16 cellular contexts compared by ENCODE assay signal in genomic region chr10:126088144-126088543, GRCh38.
DNase-seq lines count a peak whose midpoint lies in the region; ATAC-seq, FAIRE-seq and TF ChIP-seq lines count a peak whose summit lies in the region.
"Had no signal": no experiment of that assay in that cellular context is flagged by ENCODE, and none has a peak within 500 bp of the region (broad histone marks: within the 10 kb centered on the region; RNA-seq: fewer than 3 reads in every experiment).

No MANE protein-coding gene starts in this region.

- H3K4me1 Mint-ChIP-seq in WTC11 = peaks cover 10% of the 10 kb centered on the region
- H3K4me1 Mint-ChIP-seq: stimulated activated naive CD8-positive, alpha-beta T cell treated with anti-CD3 and anti-CD28 coated beads, Interleukin-15, amount 100 ng/mL, for 72 hours had no signal

- no peak overlapping the region for H3K27ac Mint-ChIP-seq in WTC11
- no peak overlapping the region for H3K27ac Mint-ChIP-seq in activated naive CD4-positive, alpha-beta T cell treated with anti-CD3 and anti-CD28 coated beads, Interleukin-2, amount 50 U/mL, for 72 hours
- H3K27ac Mint-ChIP-seq: activated CD8-positive, alpha-beta T cell treated with anti-CD3 and anti-CD28 coated beads for 36 hours; stimulated activated naive CD8-positive, alpha-beta T cell treated with anti-CD3 and anti-CD28 coated beads, Interleukin-15, amount 100 ng/mL, for 72 hours had no signal

- FAIRE-seq in urothelium cell line (lab: Jason Lieb, UNC) (no peak), GM12892 (lab: Jason Lieb, UNC) (no peak)
- FAIRE-seq: bronchial epithelial cell, G401.6 had no signal

- DNase-seq in AG20443 (ENCODE audit: low spot score) = peak; percentile 20
- DNase-seq in HFF-Myc (ENCODE audit: extremely low read depth, low read depth) = peak; percentile 24
- no peak for DNase-seq in WTC11 (ENCODE audit: low spot score)
- DNase-seq in iPS-NIHi7 (ENCODE audit: extremely low spot score) = peak; percentile 30
- no peak for DNase-seq in activated naive CD4-positive, alpha-beta T cell treated with anti-CD3 and anti-CD28 coated beads, Interleukin-2, amount 50 U/mL, for 72 hours (ENCODE audit: low spot score in 2 of 2)
- DNase-seq in HuH-7.5 (ENCODE audit: low spot score) = no peak
- no peak for DNase-seq in urothelium cell line (ENCODE audit: low spot score)
- no peak for DNase-seq in GM12892 (ENCODE audit: insufficient read length)
- DNase-seq: activated CD8-positive, alpha-beta T cell treated with anti-CD3 and anti-CD28 coated beads for 36 hours; activated gamma-delta T cell treated with Interleukin-2 at 50 U/mL for 16 hours; Kasumi-1; mucosa of descending colon; NCI-H2107; stimulated activated naive CD8-positive, alpha-beta T cell treated with anti-CD3 and anti-CD28 coated beads, Interleukin-15, amount 100 ng/mL, for 72 hours had no signal

- no peaks in the 10 kb centered on the region for H3K36me3 Mint-ChIP-seq in WTC11
- no peaks in the 10 kb centered on the region for H3K36me3 Mint-ChIP-seq in activated naive CD4-positive, alpha-beta T cell treated with anti-CD3 and anti-CD28 coated beads, Interleukin-2, amount 50 U/mL, for 72 hours

- no peaks in the 10 kb centered on the region; the same call in 1 of the 2 replicates for H3K27me3 Mint-ChIP-seq in WTC11 (ENCODE audit: low read depth)
- H3K27me3 Mint-ChIP-seq: activated CD8-positive, alpha-beta T cell treated with anti-CD3 and anti-CD28 coated beads for 36 hours; stimulated activated naive CD8-positive, alpha-beta T cell treated with anti-CD3 and anti-CD28 coated beads, Interleukin-15, amount 100 ng/mL, for 72 hours had no signal

- TF ChIP-seq POLR2A in GM12892 (IDR thresholded peaks at IDR 0.05; ENCODE audit: low read depth, low read length) = no peak

- H3K4me3 Mint-ChIP-seq in WTC11 = no peak overlapping the region
- H3K4me3 Mint-ChIP-seq: activated CD8-positive, alpha-beta T cell treated with anti-CD3 and anti-CD28 coated beads for 36 hours; stimulated activated naive CD8-positive, alpha-beta T cell treated with anti-CD3 and anti-CD28 coated beads, Interleukin-15, amount 100 ng/mL, for 72 hours had no signal

- peak; percentile 69 for ATAC-seq in WTC11
- ATAC-seq in activated naive CD4-positive, alpha-beta T cell treated with anti-CD3 and anti-CD28 coated beads, Interleukin-2, amount 50 U/mL, for 72 hours = no peak
- ATAC-seq: activated CD8-positive, alpha-beta T cell treated with anti-CD3 and anti-CD28 coated beads for 36 hours; mucosa of descending colon; stimulated activated naive CD8-positive, alpha-beta T cell treated with anti-CD3 and anti-CD28 coated beads, Interleukin-15, amount 100 ng/mL, for 72 hours had no signal

- POLR2A ChIA-PET in WTC11 (lab: Charles Lee) = no interaction called here

- H3K9me3 Mint-ChIP-seq in WTC11 = peaks cover 8% of the 10 kb centered on the region
- no peaks in the 10 kb centered on the region for H3K9me3 Mint-ChIP-seq in activated naive CD4-positive, alpha-beta T cell treated with anti-CD3 and anti-CD28 coated beads, Interleukin-2, amount 50 U/mL, for 72 hours
- H3K9me3 Mint-ChIP-seq: activated CD8-positive, alpha-beta T cell treated with anti-CD3 and anti-CD28 coated beads for 36 hours; stimulated activated naive CD8-positive, alpha-beta T cell treated with anti-CD3 and anti-CD28 coated beads, Interleukin-15, amount 100 ng/mL, for 72 hours had no signal

- no peak for TF ChIP-seq CTCF in HFF-Myc (IDR thresholded peaks at IDR 0.05; ENCODE audit: low read depth, low read length, missing control alignments)
- no peak for TF ChIP-seq CTCF in WTC11 (IDR thresholded peaks at IDR 0.05)

- no peak overlapping the region for H3K4me3 ChIP-seq in HFF-Myc (replicated peaks; ENCODE audit: low read depth, low read length)
- H3K4me3 ChIP-seq: mucosa of descending colon had no signal

- CTCF ChIA-PET in WTC11 (lab: Charles Lee) = no interaction called here

TF ChIP-seq in WTC11, 78 proteins besides CTCF, POLR2A, EP300 and RAD21 (continues in another document):
- TF ChIP-seq E2F1 (CRISPR knock-in tag; IDR thresholded peaks at IDR 0.05) (no peak), ZNF671 (CRISPR knock-in tag; IDR thresholded peaks at IDR 0.05) (no peak), HMGXB4 (CRISPR knock-in tag; IDR thresholded peaks at IDR 0.05) (no peak), ZMAT4 (CRISPR knock-in tag; IDR thresholded peaks at IDR 0.05) (no peak), FOXP1 (CRISPR knock-in tag; IDR thresholded peaks at IDR 0.05; ENCODE audit: borderline replicate concordance) (no peak), USF2 (CRISPR knock-in tag; IDR thresholded peaks at IDR 0.05) (no peak), ZNF317 (CRISPR knock-in tag; IDR thresholded peaks at IDR 0.05; ENCODE audit: borderline replicate concordance, low read depth) (no peak), SMAD3 (CRISPR knock-in tag; IDR thresholded peaks at IDR 0.05; ENCODE audit: borderline replicate concordance) (no peak), ZNF416 (CRISPR knock-in tag; IDR thresholded peaks at IDR 0.05) (no peak), ERG (CRISPR knock-in tag; IDR thresholded peaks at IDR 0.05) (no peak), SMAD4 (CRISPR knock-in tag; IDR thresholded peaks at IDR 0.05) (no peak), JUN (CRISPR knock-in tag; IDR thresholded peaks at IDR 0.05) (no peak), JAZF1 (CRISPR knock-in tag; IDR thresholded peaks at IDR 0.05) (no peak), ELF4 (CRISPR knock-in tag; IDR thresholded peaks at IDR 0.05; ENCODE audit: low read depth) (no peak)

Comparison
In these comparisons a context has a peak if more than half of its experiments do, and no peak if none do; other contexts are left out.
1. DNase-seq: peak in AG20443 (single experiment), HFF-Myc (single experiment) and iPS-NIHi7 (single experiment); none in WTC11 (single experiment), activated naive CD4-positive, alpha-beta T cell treated with anti-CD3 and anti-CD28 coated beads, Interleukin-2, amount 50 U/mL, for 72 hours (0 of 2), HuH-7.5 (single experiment), urothelium cell line (single experiment) and GM12892 (single experiment).